Comparison of ENCODE assay signal across 1 cellular context in the genomic region with DNA sequence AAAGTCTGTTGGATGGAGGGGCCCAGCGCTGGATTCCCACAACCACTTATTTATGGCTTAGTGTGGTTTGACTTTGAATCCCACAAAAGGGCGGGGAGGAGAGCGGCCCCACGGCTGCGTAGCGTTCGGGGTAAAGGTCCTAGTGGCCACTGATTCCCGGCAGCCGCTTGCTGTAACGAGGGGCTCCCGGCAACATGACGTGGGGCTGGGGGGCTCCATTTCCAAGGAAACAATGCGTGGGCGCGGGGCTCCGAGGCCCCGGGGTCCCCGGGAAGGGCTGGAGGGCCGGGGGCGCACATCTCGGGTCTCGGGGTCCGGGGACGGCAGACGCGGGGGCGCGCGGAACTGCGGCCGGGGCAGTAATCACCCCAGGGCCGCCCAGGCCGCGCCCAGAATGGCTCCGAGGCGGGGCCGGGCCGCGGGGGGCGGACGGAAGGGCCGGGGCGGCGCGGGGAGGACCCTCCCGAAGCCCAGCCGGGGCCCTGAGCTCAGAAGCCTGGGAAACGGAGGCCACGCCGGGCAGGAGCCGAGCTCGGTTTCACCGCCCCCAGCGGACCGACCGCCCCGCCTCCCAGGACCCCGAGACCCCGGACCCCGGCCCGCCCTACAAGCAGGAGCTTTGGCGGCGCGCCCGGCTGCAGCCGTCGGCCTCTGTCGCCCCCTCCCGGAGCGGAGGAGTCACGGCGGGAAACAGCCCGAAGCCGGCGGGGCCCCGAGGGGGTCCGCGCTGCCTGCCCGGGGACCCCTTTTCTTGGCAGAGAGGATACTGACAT.
TF ChIP-seq lines count a peak whose summit lies in the region.

No MANE protein-coding gene starts in this region.

TF ChIP-seq in K562, 482 proteins besides CTCF, POLR2A, EP300 and RAD21 (continues in another document):
- TF ChIP-seq EGR1 (conservative IDR thresholded peaks at IDR 0.05) (peak; percentile 69), RBFOX2 (IDR thresholded peaks at IDR 0.05; ENCODE audit: low read depth, low read length) (peak; percentile 78), NFE2 (IDR thresholded peaks at IDR 0.05; ENCODE audit: low read depth) (no peak), NRF1 (conservative IDR thresholded peaks at IDR 0.05 in 1 of 2, IDR thresholded peaks at IDR 0.05 in 1 of 2) (peak; percentile 54 to 68; a peak in 3 of 4 replicates), PHF20 (IDR thresholded peaks at IDR 0.05; ENCODE audit: partially characterized antibody) (peak; percentile 23), GATAD2B (IDR thresholded peaks at IDR 0.05; ENCODE audit: borderline replicate concordance) (peak; percentile 66; the same call in 1 of the 2 replicates), NFIC (IDR thresholded peaks at IDR 0.05) (peak; percentile 76), GABPA (tag; conservative IDR thresholded peaks at IDR 0.05; ENCODE audit: low read depth) (peak; percentile 50), NONO (IDR thresholded peaks at IDR 0.05; ENCODE audit: low read depth in 2 of 2, low read length in 1 of 2) (0 out of 4 replicates have a peak, but pooled peaks of 1 of the 2 experiments have one; percentile 20), CXXC5 (CRISPR knock-in tag; IDR thresholded peaks at IDR 0.05) (peak; percentile 60; the same call in 1 of the 2 replicates), MAZ (CRISPR knock-in tag; conservative IDR thresholded peaks at IDR 0.05 in 1 of 2, IDR thresholded peaks at IDR 0.05 in 1 of 2) (peak; percentile 33 to 59; a peak in 3 of 4 replicates), ATF7 (IDR thresholded peaks at IDR 0.05) (0 out of 2 replicates have a peak, but pooled peaks have one; percentile 18), SUPT5H (IDR thresholded peaks at IDR 0.05) (peak; percentile 30; the same call in 1 of the 2 replicates), ATF1 (CRISPR knock-in tag; IDR thresholded peaks at IDR 0.05) (no peak), ATF1 (tag; IDR thresholded peaks at IDR 0.05) (0 out of 2 replicates have a peak, but pooled peaks have one; percentile 27), CCNT2 (IDR thresholded peaks at IDR 0.05; ENCODE audit: borderline replicate concordance, extremely low read depth, insufficient read length, low read depth, low read length) (peak; percentile 15), ZNF212 (CRISPR knock-in tag; IDR thresholded peaks at IDR 0.05) (0 out of 2 replicates have a peak, but pooled peaks have one; percentile 11), ZFX (CRISPR knock-in tag; IDR thresholded peaks at IDR 0.05) (peak; percentile 69), XRCC4 (IDR thresholded peaks at IDR 0.05; ENCODE audit: extremely low read depth, insufficient read depth, insufficient read length) (no peak), SP2 (IDR thresholded peaks at IDR 0.05; ENCODE audit: extremely low read depth, low read depth, low read length, poor library complexity, severe bottlenecking) (peak; percentile 31), PHF21A (IDR thresholded peaks at IDR 0.05; ENCODE audit: borderline replicate concordance, low read depth) (no peak), SIN3A (IDR thresholded peaks at IDR 0.05; ENCODE audit: borderline replicate concordance in 2 of 2, control insufficient read depth in 1 of 2, low read depth in 2 of 2, low read length in 2 of 2) (no peak), NR2C2 (CRISPR knock-in tag; IDR thresholded peaks at IDR 0.05) (no peak), NR2C2 (tag; IDR thresholded peaks at IDR 0.05) (peak; percentile 76), CREM (IDR thresholded peaks at IDR 0.05; ENCODE audit: low read depth) (peak; percentile 19; the same call in 1 of the 2 replicates), TAF9B (IDR thresholded peaks at IDR 0.05; ENCODE audit: partially characterized antibody) (no peak), POLR2G (IDR thresholded peaks at IDR 0.05; ENCODE audit: low read depth, low read length) (peak; percentile 83), MTA3 (IDR thresholded peaks at IDR 0.05; ENCODE audit: borderline replicate concordance) (0 out of 2 replicates have a peak, but pooled peaks have one; percentile 32), RB1 (IDR thresholded peaks at IDR 0.05; ENCODE audit: low read depth) (0 out of 2 replicates have a peak, but pooled peaks have one; percentile 20)
- TF ChIP-seq, protein P1, sequence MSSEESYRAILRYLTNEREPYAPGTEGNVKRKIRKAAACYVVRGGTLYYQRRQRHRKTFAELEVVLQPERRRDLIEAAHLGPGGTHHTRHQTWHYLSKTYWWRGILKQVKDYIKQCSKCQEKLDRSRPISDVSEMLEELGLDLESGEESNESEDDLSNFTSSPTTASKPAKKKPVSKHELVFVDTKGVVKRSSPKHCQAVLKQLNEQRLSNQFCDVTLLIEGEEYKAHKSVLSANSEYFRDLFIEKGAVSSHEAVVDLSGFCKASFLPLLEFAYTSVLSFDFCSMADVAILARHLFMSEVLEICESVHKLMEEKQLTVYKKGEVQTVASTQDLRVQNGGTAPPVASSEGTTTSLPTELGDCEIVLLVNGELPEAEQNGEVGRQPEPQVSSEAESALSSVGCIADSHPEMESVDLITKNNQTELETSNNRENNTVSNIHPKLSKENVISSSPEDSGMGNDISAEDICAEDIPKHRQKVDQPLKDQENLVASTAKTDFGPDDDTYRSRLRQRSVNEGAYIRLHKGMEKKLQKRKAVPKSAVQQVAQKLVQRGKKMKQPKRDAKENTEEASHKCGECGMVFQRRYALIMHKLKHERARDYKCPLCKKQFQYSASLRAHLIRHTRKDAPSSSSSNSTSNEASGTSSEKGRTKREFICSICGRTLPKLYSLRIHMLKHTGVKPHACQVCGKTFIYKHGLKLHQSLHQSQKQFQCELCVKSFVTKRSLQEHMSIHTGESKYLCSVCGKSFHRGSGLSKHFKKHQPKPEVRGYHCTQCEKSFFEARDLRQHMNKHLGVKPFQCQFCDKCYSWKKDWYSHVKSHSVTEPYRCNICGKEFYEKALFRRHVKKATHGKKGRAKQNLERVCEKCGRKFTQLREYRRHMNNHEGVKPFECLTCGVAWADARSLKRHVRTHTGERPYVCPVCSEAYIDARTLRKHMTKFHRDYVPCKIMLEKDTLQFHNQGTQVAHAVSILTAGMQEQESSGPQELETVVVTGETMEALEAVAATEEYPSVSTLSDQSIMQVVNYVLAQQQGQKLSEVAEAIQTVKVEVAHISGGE (CRISPR knock-in tag; IDR thresholded peaks at IDR 0.05), result peak in 1 of 3 experiments; percentile 42; a peak in 1 of 6 replicates
- TF ChIP-seq, protein P2, sequence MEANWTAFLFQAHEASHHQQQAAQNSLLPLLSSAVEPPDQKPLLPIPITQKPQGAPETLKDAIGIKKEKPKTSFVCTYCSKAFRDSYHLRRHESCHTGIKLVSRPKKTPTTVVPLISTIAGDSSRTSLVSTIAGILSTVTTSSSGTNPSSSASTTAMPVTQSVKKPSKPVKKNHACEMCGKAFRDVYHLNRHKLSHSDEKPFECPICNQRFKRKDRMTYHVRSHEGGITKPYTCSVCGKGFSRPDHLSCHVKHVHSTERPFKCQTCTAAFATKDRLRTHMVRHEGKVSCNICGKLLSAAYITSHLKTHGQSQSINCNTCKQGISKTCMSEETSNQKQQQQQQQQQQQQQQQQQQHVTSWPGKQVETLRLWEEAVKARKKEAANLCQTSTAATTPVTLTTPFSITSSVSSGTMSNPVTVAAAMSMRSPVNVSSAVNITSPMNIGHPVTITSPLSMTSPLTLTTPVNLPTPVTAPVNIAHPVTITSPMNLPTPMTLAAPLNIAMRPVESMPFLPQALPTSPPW (CRISPR knock-in tag; IDR thresholded peaks at IDR 0.05), result peak; percentile 79
- TF ChIP-seq, protein P3, sequence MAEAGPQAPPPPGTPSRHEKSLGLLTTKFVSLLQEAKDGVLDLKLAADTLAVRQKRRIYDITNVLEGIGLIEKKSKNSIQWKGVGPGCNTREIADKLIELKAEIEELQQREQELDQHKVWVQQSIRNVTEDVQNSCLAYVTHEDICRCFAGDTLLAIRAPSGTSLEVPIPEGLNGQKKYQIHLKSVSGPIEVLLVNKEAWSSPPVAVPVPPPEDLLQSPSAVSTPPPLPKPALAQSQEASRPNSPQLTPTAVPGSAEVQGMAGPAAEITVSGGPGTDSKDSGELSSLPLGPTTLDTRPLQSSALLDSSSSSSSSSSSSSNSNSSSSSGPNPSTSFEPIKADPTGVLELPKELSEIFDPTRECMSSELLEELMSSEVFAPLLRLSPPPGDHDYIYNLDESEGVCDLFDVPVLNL (CRISPR knock-in tag; IDR thresholded peaks at IDR 0.05; ENCODE audit: low read depth), result no peak
- TF ChIP-seq, protein P4, sequence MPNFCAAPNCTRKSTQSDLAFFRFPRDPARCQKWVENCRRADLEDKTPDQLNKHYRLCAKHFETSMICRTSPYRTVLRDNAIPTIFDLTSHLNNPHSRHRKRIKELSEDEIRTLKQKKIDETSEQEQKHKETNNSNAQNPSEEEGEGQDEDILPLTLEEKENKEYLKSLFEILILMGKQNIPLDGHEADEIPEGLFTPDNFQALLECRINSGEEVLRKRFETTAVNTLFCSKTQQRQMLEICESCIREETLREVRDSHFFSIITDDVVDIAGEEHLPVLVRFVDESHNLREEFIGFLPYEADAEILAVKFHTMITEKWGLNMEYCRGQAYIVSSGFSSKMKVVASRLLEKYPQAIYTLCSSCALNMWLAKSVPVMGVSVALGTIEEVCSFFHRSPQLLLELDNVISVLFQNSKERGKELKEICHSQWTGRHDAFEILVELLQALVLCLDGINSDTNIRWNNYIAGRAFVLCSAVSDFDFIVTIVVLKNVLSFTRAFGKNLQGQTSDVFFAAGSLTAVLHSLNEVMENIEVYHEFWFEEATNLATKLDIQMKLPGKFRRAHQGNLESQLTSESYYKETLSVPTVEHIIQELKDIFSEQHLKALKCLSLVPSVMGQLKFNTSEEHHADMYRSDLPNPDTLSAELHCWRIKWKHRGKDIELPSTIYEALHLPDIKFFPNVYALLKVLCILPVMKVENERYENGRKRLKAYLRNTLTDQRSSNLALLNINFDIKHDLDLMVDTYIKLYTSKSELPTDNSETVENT (CRISPR knock-in tag; IDR thresholded peaks at IDR 0.05), result peak; percentile 44; the same call in 1 of the 2 replicates
- TF ChIP-seq, protein P5, sequence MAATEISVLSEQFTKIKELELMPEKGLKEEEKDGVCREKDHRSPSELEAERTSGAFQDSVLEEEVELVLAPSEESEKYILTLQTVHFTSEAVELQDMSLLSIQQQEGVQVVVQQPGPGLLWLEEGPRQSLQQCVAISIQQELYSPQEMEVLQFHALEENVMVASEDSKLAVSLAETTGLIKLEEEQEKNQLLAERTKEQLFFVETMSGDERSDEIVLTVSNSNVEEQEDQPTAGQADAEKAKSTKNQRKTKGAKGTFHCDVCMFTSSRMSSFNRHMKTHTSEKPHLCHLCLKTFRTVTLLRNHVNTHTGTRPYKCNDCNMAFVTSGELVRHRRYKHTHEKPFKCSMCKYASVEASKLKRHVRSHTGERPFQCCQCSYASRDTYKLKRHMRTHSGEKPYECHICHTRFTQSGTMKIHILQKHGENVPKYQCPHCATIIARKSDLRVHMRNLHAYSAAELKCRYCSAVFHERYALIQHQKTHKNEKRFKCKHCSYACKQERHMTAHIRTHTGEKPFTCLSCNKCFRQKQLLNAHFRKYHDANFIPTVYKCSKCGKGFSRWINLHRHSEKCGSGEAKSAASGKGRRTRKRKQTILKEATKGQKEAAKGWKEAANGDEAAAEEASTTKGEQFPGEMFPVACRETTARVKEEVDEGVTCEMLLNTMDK (IDR thresholded peaks at IDR 0.05; ENCODE audit: borderline replicate concordance, insufficient read depth, low read depth, low read length, poor library complexity, severe bottlenecking), result peak; percentile 83
- TF ChIP-seq, protein P6, sequence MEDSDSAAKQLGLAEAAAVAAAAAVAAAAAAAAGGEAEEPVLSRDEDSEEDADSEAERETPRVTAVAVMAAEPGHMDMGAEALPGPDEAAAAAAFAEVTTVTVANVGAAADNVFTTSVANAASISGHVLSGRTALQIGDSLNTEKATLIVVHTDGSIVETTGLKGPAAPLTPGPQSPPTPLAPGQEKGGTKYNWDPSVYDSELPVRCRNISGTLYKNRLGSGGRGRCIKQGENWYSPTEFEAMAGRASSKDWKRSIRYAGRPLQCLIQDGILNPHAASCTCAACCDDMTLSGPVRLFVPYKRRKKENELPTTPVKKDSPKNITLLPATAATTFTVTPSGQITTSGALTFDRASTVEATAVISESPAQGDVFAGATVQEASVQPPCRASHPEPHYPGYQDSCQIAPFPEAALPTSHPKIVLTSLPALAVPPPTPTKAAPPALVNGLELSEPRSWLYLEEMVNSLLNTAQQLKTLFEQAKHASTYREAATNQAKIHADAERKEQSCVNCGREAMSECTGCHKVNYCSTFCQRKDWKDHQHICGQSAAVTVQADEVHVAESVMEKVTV (CRISPR knock-in tag; IDR thresholded peaks at IDR 0.05), result 0 out of 2 replicates have a peak, but pooled peaks have one; percentile 48
- TF ChIP-seq, protein P7, sequence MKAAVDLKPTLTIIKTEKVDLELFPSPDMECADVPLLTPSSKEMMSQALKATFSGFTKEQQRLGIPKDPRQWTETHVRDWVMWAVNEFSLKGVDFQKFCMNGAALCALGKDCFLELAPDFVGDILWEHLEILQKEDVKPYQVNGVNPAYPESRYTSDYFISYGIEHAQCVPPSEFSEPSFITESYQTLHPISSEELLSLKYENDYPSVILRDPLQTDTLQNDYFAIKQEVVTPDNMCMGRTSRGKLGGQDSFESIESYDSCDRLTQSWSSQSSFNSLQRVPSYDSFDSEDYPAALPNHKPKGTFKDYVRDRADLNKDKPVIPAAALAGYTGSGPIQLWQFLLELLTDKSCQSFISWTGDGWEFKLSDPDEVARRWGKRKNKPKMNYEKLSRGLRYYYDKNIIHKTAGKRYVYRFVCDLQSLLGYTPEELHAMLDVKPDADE (conservative IDR thresholded peaks at IDR 0.05; ENCODE audit: control insufficient read depth, low read depth, low read length), result 0 out of 2 replicates have a peak, but pooled peaks have one; percentile 15
